ENCODE assay signal across 2 cellular contexts in the genomic region with DNA sequence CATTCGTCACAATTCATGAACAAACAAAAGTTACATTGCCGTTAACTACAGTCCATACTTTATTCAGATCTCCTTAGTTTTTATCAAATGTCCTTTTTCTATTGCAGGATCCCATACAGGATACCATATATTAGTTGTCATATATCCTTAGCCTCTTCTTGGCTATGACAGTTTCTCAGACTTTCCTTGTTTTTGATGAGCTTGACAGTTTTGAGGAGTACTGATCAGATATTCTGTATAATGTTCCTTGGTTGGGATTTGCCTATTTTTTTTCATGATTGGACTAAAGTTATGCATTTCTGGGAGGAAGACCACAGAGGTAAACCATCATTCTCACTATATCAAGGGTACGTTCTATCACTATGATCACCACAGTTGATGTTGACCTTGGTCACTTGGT.
TF ChIP-seq lines count a peak whose summit lies in the region.

No MANE protein-coding gene starts in this region.

TF ChIP-seq in HepG2, 621 proteins besides CTCF, POLR2A, EP300 and RAD21:
- TF ChIP-seq KLF16 (CRISPR knock-in tag; IDR thresholded peaks at IDR 0.05) (no peak), MAFF (IDR thresholded peaks at IDR 0.05; ENCODE audit: low read depth, low read length) (peak; percentile 34; the same call in 1 of the 2 replicates), MAFK (conservative IDR thresholded peaks at IDR 0.05 in 1 of 2, IDR thresholded peaks at IDR 0.05 in 1 of 2; ENCODE audit: low read length in 2 of 2) (peak; percentile 41 to 65; a peak in 3 of 4 replicates)

TF ChIP-seq in IMR-90, 13 proteins besides CTCF, POLR2A, EP300 and RAD21:
- no peak for TF ChIP-seq BHLHE40 (IDR thresholded peaks at IDR 0.05; ENCODE audit: low read depth, low read length)
- peak; percentile 45 for TF ChIP-seq MAFK (IDR thresholded peaks at IDR 0.05; ENCODE audit: low read depth, low read length)
